ENCODE assay signal across 8 cellular contexts in genomic region chrX:104922206-104922621, GRCh38.
DNase-seq lines count a peak whose midpoint lies in the region; FAIRE-seq and TF ChIP-seq lines count a peak whose summit lies in the region.

No MANE protein-coding gene starts in this region.

- no peak overlapping the region for H3K4me3 Mint-ChIP-seq in glutamatergic neuron (ENCODE audit: unreplicated experiment)

- DNase-seq in GM10248 (ENCODE audit: extremely low spot score) (peak; percentile 59), H54 (ENCODE audit: insufficient read length, low spot score) (peak; percentile 26), LHCN-M2 (ENCODE audit: low read depth) (peak; percentile 71), RKO (ENCODE audit: low spot score) (peak; percentile 87), glutamatergic neuron (peak; percentile 78), prostate gland (ENCODE audit: low spot score) (peak; percentile 39), cortex of kidney (lab: John Stamatoyannopoulos, UW) (no peak)
- DNase-seq in activated T-helper 9 cell treated with anti-CD3 and anti-CD28 coated beads, Interleukin-2, amount 50 U/mL, for 16 hours (ENCODE audit: low read depth) = peak; percentile 13

- no peaks in the 10 kb centered on the region for H3K36me3 Mint-ChIP-seq in glutamatergic neuron (ENCODE audit: unreplicated experiment)

- no peak overlapping the region for H3K27ac ChIP-seq in prostate gland

- CTCF ChIA-PET in GM10248 (lab: Yijun Ruan, JAX) = interaction anchor here (0.5 to 3.1 kb wide), 12 partner anchors 9 to 727 kb away, joined by 3 to 19 read pairs (median 4); no protein-coding TSS in a partner anchor

- intact Hi-C loops in prostate gland (cut with DNase I) = loop anchor here (10.0 kb wide), 1 partner anchor 357 kb away; the partner anchor contains the start of gene IL1RAPL2

- WGBS in prostate gland = 22% methylated on average over 6 of the region's 7 CpGs

- no peaks in the 10 kb centered on the region for H3K27me3 ChIP-seq in prostate gland (replicated peaks; ENCODE audit: insufficient read depth)

- POLR2A ChIA-PET in GM10248 (lab: Yijun Ruan, JAX) = no interaction called here

- no peaks in the 10 kb centered on the region for H3K4me1 ChIP-seq in prostate gland (replicated peaks)

- H3K27me3 Mint-ChIP-seq in glutamatergic neuron (ENCODE audit: unreplicated experiment) = no peaks in the 10 kb centered on the region

- TF ChIP-seq CTCF in GM10248 (IDR thresholded peaks at IDR 0.05; ENCODE audit: control extremely low read depth, extremely low read depth, low read depth, missing control alignments) (peak; percentile 88), glutamatergic neuron (IDR thresholded peaks at IDR 0.05; ENCODE audit: partially characterized antibody, unreplicated experiment) (peak; percentile 91), prostate gland (IDR thresholded peaks at IDR 0.05) (peak; percentile 69 to 84 (median 78))

- TF ChIP-seq POLR2A in H54 (IDR thresholded peaks at IDR 0.05; ENCODE audit: low read depth, low read length) (no peak), prostate gland (IDR thresholded peaks at IDR 0.05) (no peak)

- H3K9me3 ChIP-seq in prostate gland = no peaks in the 10 kb centered on the region

- peak; percentile 89 for FAIRE-seq in H54 (lab: Jason Lieb, UNC)

- no peaks in the 10 kb centered on the region for H3K9me3 Mint-ChIP-seq in glutamatergic neuron (ENCODE audit: unreplicated experiment)

- H3K4me1 Mint-ChIP-seq in glutamatergic neuron (ENCODE audit: low read depth, unreplicated experiment) = no peaks in the 10 kb centered on the region

- H3K36me3 ChIP-seq in prostate gland = no peaks in the 10 kb centered on the region

- no peak overlapping the region for H3K4me3 ChIP-seq in prostate gland

- H3K27ac Mint-ChIP-seq in glutamatergic neuron (ENCODE audit: unreplicated experiment) = peak overlapping the region; percentile 33
